ENCODE assay signal across 20 cellular contexts in genomic region chr5:149049371-149049781, GRCh38. TPM values are rescaled to one million over a fixed set of nuclear protein-coding genes. Genes with fewer than 3 reads are reported as not detected.
A peak's percentile ranks its signal among the peaks of the same experiment; 100 is the strongest.
DNase-seq lines count a peak whose midpoint lies in the region; ATAC-seq, FAIRE-seq and TF ChIP-seq lines count a peak whose summit lies in the region.
"Had no signal": no experiment of that assay in that cellular context is flagged by ENCODE, and none has a peak within 500 bp of the region (broad histone marks: within the 10 kb centered on the region; RNA-seq: fewer than 3 reads in every experiment).

No MANE protein-coding gene starts in this region.

- peak; percentile 90 for DNase-seq in A172 (ENCODE audit: low spot score)
- peak; percentile 72 for DNase-seq in HFF-Myc (ENCODE audit: extremely low read depth, low read depth)
- peak; percentile 78 for DNase-seq in RCC 7860 (ENCODE audit: low spot score)
- DNase-seq in erythroblast (lab: John Stamatoyannopoulos, UW), result peak; percentile 69 to 70
- DNase-seq in Right ventricle myocardium superior, result no peak
- DNase-seq in globus pallidus (ENCODE audit: low spot score), result no peak
- DNase-seq: activated B cell treated with CpG ODN at 0.5 μM for 24 hours; activated CD4-positive, alpha-beta memory T cell treated with anti-CD3 and anti-CD28 coated beads, Interleukin-2, amount 10 ng/mL, durations not matched to agents 7 days and 5 days; activated naive CD4-positive, alpha-beta T cell; CD4-positive, CD25-positive, alpha-beta regulatory T cell; effector CD8-positive, alpha-beta T cell; heart right ventricle; Kasumi-1; left ventricle myocardium superior; NCI-H1694 had no signal

- no peak for TF ChIP-seq POLR2A in erythroblast (IDR thresholded peaks at IDR 0.05; ENCODE audit: low read length)

- intact Hi-C loops in Right ventricle myocardium superior (cut with DNase I), result no loop called here

- H3K4me3 ChIP-seq in HFF-Myc (replicated peaks; ENCODE audit: low read depth, low read length), result no peak overlapping the region
- H3K4me3 ChIP-seq: heart right ventricle, suprapubic skin had no signal

- TF ChIP-seq CTCF in HFF-Myc (IDR thresholded peaks at IDR 0.05; ENCODE audit: low read depth, low read length, missing control alignments), result no peak

- ATAC-seq in Right ventricle myocardium superior (ENCODE audit: poor library complexity) (no peak), HG03095 (IDR thresholded peaks at IDR 0.05; ENCODE audit: unreplicated experiment) (no peak)
- ATAC-seq in activated CD4-positive, CD25-positive, alpha-beta regulatory T cell treated with anti-CD3 and anti-CD28 coated beads, Interleukin-2, amount 50 U/mL, for 24 hours, result no peak
- ATAC-seq: heart right ventricle, left ventricle myocardium superior, Right ventricle myocardium inferior had no signal

- peak; percentile 92 for FAIRE-seq in RCC 7860 (lab: Jason Lieb, UNC)

RNA-seq across cellular contexts. Expression of gene SH3TC2, which starts 13.5 kb away (rescaled TPM):
- 7.8 and 10.1 TPM in 2 replicates for total RNA-seq in A172 (2014; rRNA removed; shearing (Covaris generic))
- total RNA-seq in Right ventricle myocardium superior, result 16.7 TPM
- total RNA-seq: activated B cell treated with CpG ODN at 0.5 μM for 24 hours; activated CD4-positive, alpha-beta memory T cell treated with anti-CD3 and anti-CD28 coated beads, Interleukin-2, amount 10 ng/mL, durations not matched to agents 7 days and 5 days; T-helper 1 cell treated with Interleukin-12 subunit alpha and Interleukin-12 subunit beta and Interleukin-4 antibody, amounts not matched to agents 30 ng/mL and 1 ng/mL, for 36 hours had no signal

Comparison
In these comparisons a context has a peak if more than half of its experiments do, and no peak if none do; other contexts are left out.
1. DNase-seq: peak in A172 (single experiment), HFF-Myc (single experiment), RCC 7860 (single experiment) and erythroblast (2 of 2); none in Right ventricle myocardium superior (single experiment) and globus pallidus (single experiment).